ENCODE assay signal across 36 cellular contexts in genomic region chr3:126187920-126188319, GRCh38. TPM values are rescaled to one million over a fixed set of nuclear protein-coding genes. Genes with fewer than 3 reads are reported as not detected.
"Had no signal": no experiment of that assay in that cellular context is flagged by ENCODE, and none has a peak within 500 bp of the region (broad histone marks: within the 10 kb centered on the region; RNA-seq: fewer than 3 reads in every experiment).

No MANE protein-coding gene starts in this region.

- H2AFZ ChIP-seq: PC-9 had no signal

- H3K36me3 ChIP-seq: SJCRH30 had no signal

- H3K27me3 ChIP-seq: SJCRH30 had no signal

- DNase-seq: Karpas-422, KBM-7, NCI-H1048, NCI-H1092 treated with DMSO at 0.1 percent for 48 hours, NCI-H1105 treated with DMSO at 0.1 percent for 48 hours, NCI-H1417, NCI-H1436, NCI-H146, NCI-H1694, NCI-H187, NCI-H1930, NCI-H2029 treated with DMSO at 0.1 percent for 48 hours, NCI-H2081 treated with DMSO at 0.1 percent for 48 hours, NCI-H2107, NCI-H2171, NCI-H226, NCI-H446 treated with DMSO at 0.1 percent for 48 hours, NCI-H510A, NCI-H524, NCI-H526, NCI-H69, NCI-H748 treated with DMSO at 0.1 percent for 48 hours, NCI-H82, PC-9, SHP77, SIG-M5, SJCRH30 had no signal

- H3K9me3 ChIP-seq: SJCRH30 had no signal

- ATAC-seq: Panc1, Right ventricle myocardium inferior, SK-N-SH treated with all-trans-retinoic acid at 6 μM for 48 hours had no signal

- H3K4me2 ChIP-seq: KMS-11, PC-9 had no signal

- H3K9ac ChIP-seq: KMS-11 had no signal

- H3K4me3 ChIP-seq: PC-9, SJCRH30, SK-N-MC had no signal

- FAIRE-seq: RCC 7860 had no signal

- H3K27ac ChIP-seq: KMS-11, PC-9, RWPE1, SJCRH30, SK-N-MC had no signal

- H3K4me1 ChIP-seq: SJCRH30 had no signal

RNA-seq across cellular contexts. Expression of gene ALDH1L1, which starts 7.5 kb away (rescaled TPM):
- total RNA-seq: OCI-LY7, RPMI7951 had no signal
